1 cellular context compared by ENCODE assay signal in the genomic region with DNA sequence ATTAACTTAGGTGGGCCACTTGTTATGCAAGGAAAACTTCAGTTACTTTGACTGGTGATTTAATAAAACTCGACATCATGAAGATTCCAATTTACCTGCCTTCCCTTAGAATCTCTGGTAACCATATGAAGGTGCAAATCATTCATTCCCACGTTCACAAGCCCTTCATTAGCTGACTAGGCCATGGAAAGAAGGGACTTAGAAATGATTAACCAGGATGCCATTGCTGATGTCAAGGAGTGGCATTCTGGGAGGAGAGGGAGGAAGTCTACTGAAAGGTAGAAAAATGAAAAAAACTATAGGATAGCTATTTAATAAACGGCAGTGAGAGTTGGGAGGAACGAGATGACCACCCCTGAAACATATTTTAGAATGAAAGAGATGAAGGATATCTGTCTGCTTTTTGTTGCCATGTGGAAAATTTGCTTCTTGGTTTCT.
TF ChIP-seq lines count a peak whose summit lies in the region.

No MANE protein-coding gene starts in this region.

TF ChIP-seq in HCT116, 20 proteins besides CTCF, POLR2A, EP300 and RAD21 (continued from another document):
- TF ChIP-seq, protein P1, sequence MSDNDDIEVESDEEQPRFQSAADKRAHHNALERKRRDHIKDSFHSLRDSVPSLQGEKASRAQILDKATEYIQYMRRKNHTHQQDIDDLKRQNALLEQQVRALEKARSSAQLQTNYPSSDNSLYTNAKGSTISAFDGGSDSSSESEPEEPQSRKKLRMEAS (IDR thresholded peaks at IDR 0.05): no peak
- no peak for TF ChIP-seq YY1 (IDR thresholded peaks at IDR 0.05; ENCODE audit: extremely low read depth, insufficient replicate concordance, low read depth, low read length)
